In genomic region chr1:224582041-224582440, GRCh38 we compare ENCODE assay signal across 16 cellular contexts. TPM values are rescaled to one million over a fixed set of nuclear protein-coding genes. Genes with fewer than 3 reads are reported as not detected.
"Had no signal": no experiment of that assay in that cellular context is flagged by ENCODE, and none has a peak within 500 bp of the region (broad histone marks: within the 10 kb centered on the region; RNA-seq: fewer than 3 reads in every experiment).

No MANE protein-coding gene starts in this region.

- H3K27ac Mint-ChIP-seq: activated naive CD8-positive, alpha-beta T cell treated with anti-CD3 and anti-CD28 coated beads, Interleukin-2, amount 50 U/mL, for 24 hours; activated T-helper 17 cell treated with anti-CD3 and anti-CD28 coated beads, Interleukin-2, amount 50 U/mL, for 72 hours; dendritic cell treated with granulocyte-macrophage colony-stimulating factor and Interleukin-4, amounts not matched to agents 40 ng/mL and 50 ng/mL, for 4 days; stimulated activated naive CD8-positive, alpha-beta T cell treated with anti-CD3 and anti-CD28 coated beads, Interleukin-15, amount 100 ng/mL, for 72 hours had no signal

- H3K4me3 ChIP-seq: ascending aorta, breast epithelium, psoas muscle, right lobe of liver, upper lobe of left lung had no signal

- H3K4me1 Mint-ChIP-seq: activated naive CD8-positive, alpha-beta T cell treated with anti-CD3 and anti-CD28 coated beads, Interleukin-2, amount 50 U/mL, for 24 hours; activated T-helper 17 cell treated with anti-CD3 and anti-CD28 coated beads, Interleukin-2, amount 50 U/mL, for 72 hours; stimulated activated naive CD8-positive, alpha-beta T cell treated with anti-CD3 and anti-CD28 coated beads, Interleukin-15, amount 100 ng/mL, for 72 hours had no signal

- H3K4me3 Mint-ChIP-seq: activated naive CD8-positive, alpha-beta T cell treated with anti-CD3 and anti-CD28 coated beads, Interleukin-2, amount 50 U/mL, for 24 hours; activated T-helper 17 cell treated with anti-CD3 and anti-CD28 coated beads, Interleukin-2, amount 50 U/mL, for 72 hours; dendritic cell treated with granulocyte-macrophage colony-stimulating factor and Interleukin-4, amounts not matched to agents 40 ng/mL and 50 ng/mL, for 4 days; stimulated activated naive CD8-positive, alpha-beta T cell treated with anti-CD3 and anti-CD28 coated beads, Interleukin-15, amount 100 ng/mL, for 72 hours had no signal

- H3K27me3 Mint-ChIP-seq: activated naive CD8-positive, alpha-beta T cell treated with anti-CD3 and anti-CD28 coated beads, Interleukin-2, amount 50 U/mL, for 24 hours; stimulated activated naive CD8-positive, alpha-beta T cell treated with anti-CD3 and anti-CD28 coated beads, Interleukin-15, amount 100 ng/mL, for 72 hours had no signal

- DNase-seq: activated CD4-positive, alpha-beta T cell treated with anti-CD3 and anti-CD28 coated beads, Interleukin-2, amount 50 U/mL, for 1 hour; activated naive CD4-positive, alpha-beta T cell treated with Interleukin-2 at 50 U/mL for 16 hours; activated naive CD8-positive, alpha-beta T cell treated with anti-CD3 and anti-CD28 coated beads, Interleukin-2, amount 50 U/mL, for 24 hours; activated T-cell treated with anti-CD3 and anti-CD28 coated beads for 4 hours; cerebellar nuclear complex; effector memory CD4-positive, alpha-beta T cell; foreskin keratinocyte; kidney glomerular epithelial cell; psoas muscle; right lobe of liver; stimulated activated naive CD8-positive, alpha-beta T cell treated with anti-CD3 and anti-CD28 coated beads, Interleukin-15, amount 100 ng/mL, for 72 hours; upper lobe of left lung had no signal

- H3K9me3 ChIP-seq: ascending aorta, breast epithelium, psoas muscle, right lobe of liver, upper lobe of left lung had no signal

- H3K36me3 ChIP-seq: ascending aorta, breast epithelium, right lobe of liver, upper lobe of left lung had no signal

- H3K27ac ChIP-seq: ascending aorta, breast epithelium, foreskin keratinocyte, psoas muscle, right lobe of liver, upper lobe of left lung had no signal

- H3K4me1 ChIP-seq: ascending aorta, breast epithelium, foreskin keratinocyte, right lobe of liver, upper lobe of left lung had no signal

- ATAC-seq: activated naive CD8-positive, alpha-beta T cell treated with anti-CD3 and anti-CD28 coated beads, Interleukin-2, amount 50 U/mL, for 24 hours; activated T-helper 17 cell treated with anti-CD3 and anti-CD28 coated beads, Interleukin-2, amount 50 U/mL, for 72 hours; foreskin keratinocyte; psoas muscle; right lobe of liver; stimulated activated naive CD8-positive, alpha-beta T cell treated with anti-CD3 and anti-CD28 coated beads, Interleukin-15, amount 100 ng/mL, for 72 hours had no signal

- H3K27me3 ChIP-seq: ascending aorta, breast epithelium, foreskin keratinocyte, right lobe of liver, upper lobe of left lung had no signal

RNA-seq across cellular contexts. Expression of gene CNIH3, which starts 34.1 kb away (rescaled TPM):
- total RNA-seq: ascending aorta had no signal
